Comparison of ENCODE assay signal across 11 cellular contexts in the genomic region with DNA sequence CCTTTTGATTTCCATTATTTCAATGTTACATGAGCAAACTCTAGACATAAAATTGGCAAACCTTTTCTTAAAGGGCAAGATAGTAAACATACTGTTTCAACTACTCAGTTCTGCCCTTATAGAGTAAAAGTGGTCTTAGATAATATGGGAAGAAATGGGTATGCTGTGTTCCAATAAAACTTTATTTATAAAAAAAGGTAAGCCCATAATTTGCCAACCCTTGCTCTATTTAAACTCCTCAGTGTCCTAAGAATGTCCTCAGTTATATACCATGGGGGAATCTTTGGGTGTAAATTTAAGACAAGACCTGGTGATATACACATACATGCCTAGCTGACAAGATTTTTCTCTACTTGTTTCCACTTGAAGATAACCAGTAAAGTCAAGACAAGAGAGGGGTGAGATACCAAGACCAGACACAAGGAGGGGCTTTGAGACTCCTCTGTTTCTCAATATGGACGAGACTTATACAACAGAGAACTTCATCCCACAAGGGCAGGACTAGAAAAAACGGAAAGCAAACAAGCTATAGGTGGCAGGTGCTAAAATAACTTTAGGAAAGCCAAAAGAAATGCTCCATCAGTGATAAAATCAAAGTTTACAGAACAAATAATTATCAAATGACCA. TPM values are rescaled to one million over a fixed set of nuclear protein-coding genes. Genes with fewer than 3 reads are reported as not detected.
DNase-seq lines count a peak whose midpoint lies in the region; ATAC-seq and TF ChIP-seq lines count a peak whose summit lies in the region.
"Had no signal": no experiment of that assay in that cellular context is flagged by ENCODE, and none has a peak within 500 bp of the region (broad histone marks: within the 10 kb centered on the region; RNA-seq: fewer than 3 reads in every experiment).

No MANE protein-coding gene starts in this region.

- H3K79me2 ChIP-seq in OCI-LY3 (ENCODE audit: low read length) = peaks cover 33% of the 10 kb centered on the region

- H3K27ac ChIP-seq in OCI-LY3 (ENCODE audit: low read length) = no peak overlapping the region

- no peak overlapping the region for H3K4me2 ChIP-seq in OCI-LY3 (ENCODE audit: low read length)

- no peaks in the 10 kb centered on the region for H3K27me3 ChIP-seq in OCI-LY3 (ENCODE audit: low read depth, low read length)

- TF ChIP-seq CTCF in AG09309 (IDR thresholded peaks at IDR 0.05; ENCODE audit: control insufficient read depth, insufficient read depth, low read depth, low read length, missing control alignments) (peak; percentile 22), OCI-LY3 (IDR thresholded peaks at IDR 0.05; ENCODE audit: low read depth, low read length) (peak; percentile 46)

- H3K9me3 ChIP-seq in OCI-LY3 (ENCODE audit: insufficient read depth, low read length) = no peaks in the 10 kb centered on the region

- H2AFZ ChIP-seq in OCI-LY3 (ENCODE audit: low read depth, low read length) = no peak overlapping the region

- TF ChIP-seq POLR2A in erythroblast (IDR thresholded peaks at IDR 0.05; ENCODE audit: low read length) = no peak

- H3K4me3 ChIP-seq in AG09309 (ENCODE audit: control insufficient read depth, low read depth, low read length) (no peak overlapping the region), OCI-LY3 (ENCODE audit: low read length) (no peak overlapping the region)

- DNase-seq in AG09309 (ENCODE audit: low read depth) (no peak), erythroblast (lab: John Stamatoyannopoulos, UW) (peak; percentile 62 to 69), NCI-H2171 treated with DMSO at 0.1 percent for 48 hours (lab: John Stamatoyannopoulos, UW) (no peak), occipital lobe (lab: John Stamatoyannopoulos, UW) (no peak)
- DNase-seq: GOT3, NCI-H1105, T1000 had no signal

- H4K20me1 ChIP-seq in OCI-LY3 (ENCODE audit: insufficient read depth, low read length) = peaks cover 33% of the 10 kb centered on the region

- ATAC-seq in GM18502 (IDR thresholded peaks at IDR 0.05; ENCODE audit: poor library complexity, unreplicated experiment) (peak; percentile 50), GM18909 (IDR thresholded peaks at IDR 0.05; ENCODE audit: poor library complexity, unreplicated experiment) (no peak), GM19324 (IDR thresholded peaks at IDR 0.05; ENCODE audit: low FRiP score, unreplicated experiment) (no peak)

- H3K36me3 ChIP-seq in OCI-LY3 (replicated peaks; ENCODE audit: low read depth, low read length) = no peaks in the 10 kb centered on the region

- H3K4me1 ChIP-seq in OCI-LY3 (ENCODE audit: low read length) = no peaks in the 10 kb centered on the region

- no peak overlapping the region for H3K9ac ChIP-seq in OCI-LY3 (ENCODE audit: low read length)

RNA-seq across cellular contexts. Expression of gene SNX3, which starts 10.5 kb away (rescaled TPM):
- total RNA-seq in occipital lobe = 179 TPM

RNA-seq across cellular contexts. Expression of gene AFG1L, which starts 44.5 kb away (rescaled TPM):
- 12.3 TPM for total RNA-seq in occipital lobe

Comparison
In these comparisons a context has a peak if more than half of its experiments do, and no peak if none do; other contexts are left out.
1. DNase-seq: peak in erythroblast (2 of 2); none in AG09309 (single experiment), NCI-H2171 treated with DMSO at 0.1 percent for 48 hours (single experiment) and occipital lobe (single experiment).